Comparison of ENCODE assay signal across 8 cellular contexts in genomic region chr5:123748239-123748638, GRCh38.
"Had no signal": no experiment of that assay in that cellular context is flagged by ENCODE, and none has a peak within 500 bp of the region (broad histone marks: within the 10 kb centered on the region; RNA-seq: fewer than 3 reads in every experiment).

No MANE protein-coding gene starts in this region.

- H3K27ac ChIP-seq: HL-60, KMS-11 had no signal

- H3K36me3 Mint-ChIP-seq: IgD-negative memory B cell had no signal

- ATAC-seq: HepG2, K562 had no signal

- H3K4me2 ChIP-seq: KMS-11 had no signal

- H3K9ac ChIP-seq: KMS-11 had no signal

- H3K4me3 ChIP-seq: K562 had no signal

- H3K4me3 Mint-ChIP-seq: IgD-negative memory B cell had no signal

- DNase-seq: IMR-90, KBM-7, KG1 had no signal

- H3K9me3 Mint-ChIP-seq: IgD-negative memory B cell had no signal

- H3K27ac Mint-ChIP-seq: IgD-negative memory B cell had no signal
